Comparison of ENCODE assay signal across 16 cellular contexts in genomic region chr1:68270993-68271392, GRCh38. TPM values are rescaled to one million over a fixed set of nuclear protein-coding genes. Genes with fewer than 3 reads are reported as not detected.
"Had no signal": no experiment of that assay in that cellular context is flagged by ENCODE, and none has a peak within 500 bp of the region (broad histone marks: within the 10 kb centered on the region; RNA-seq: fewer than 3 reads in every experiment).

No MANE protein-coding gene starts in this region.

- H3K27ac ChIP-seq: esophagus squamous epithelium, heart right ventricle, tibial artery, uterus had no signal

- H3K4me1 ChIP-seq: esophagus squamous epithelium, tibial artery, uterus had no signal

- H3K27me3 ChIP-seq: esophagus squamous epithelium, heart right ventricle, tibial artery, uterus had no signal

- ATAC-seq: activated CD8-positive, alpha-beta T cell treated with anti-CD3 and anti-CD28 coated beads for 36 hours; activated naive CD4-positive, alpha-beta T cell treated with anti-CD3 and anti-CD28 coated beads, Interleukin-2, amount 50 U/mL, for 72 hours; naive thymus-derived CD8-positive, alpha-beta T cell; stimulated activated naive B cell treated with anti-CD40 and anti-IgM and Interleukin-4, amounts not matched to agents 10 μg/mL and 1 μg/mL and 100 μg/mL, for 72 hours had no signal

- H3K4me3 ChIP-seq: esophagus squamous epithelium, heart right ventricle, tibial artery, uterus had no signal

- H3K9me3 ChIP-seq: esophagus squamous epithelium, heart right ventricle, tibial artery, uterus had no signal

- H3K36me3 ChIP-seq: esophagus squamous epithelium, heart right ventricle, tibial artery, uterus had no signal

- DNase-seq: activated CD4-positive, alpha-beta T cell treated with anti-CD3 and anti-CD28 coated beads for 4 hours; activated CD8-positive, alpha-beta T cell treated with anti-CD3 and anti-CD28 coated beads for 36 hours; activated effector memory CD4-positive, alpha-beta T cell treated with anti-CD3 and anti-CD28 coated beads, Interleukin-2, amount 50 U/mL, for 16 hours; activated T-cell treated with anti-CD3 and anti-CD28 coated beads, Interleukin-2, amount 50 U/mL, for 48 hours; caudate nucleus; effector CD4-positive, alpha-beta T cell; esophagus squamous epithelium; heart right ventricle; naive thymus-derived CD8-positive, alpha-beta T cell; stimulated activated CD4-positive, alpha-beta T cell treated with anti-CD3 and anti-CD28 coated beads, Interleukin-2, amount 100 ng/mL, for 48 hours; stimulated activated naive B cell treated with anti-CD40 and anti-IgM and Interleukin-4, amounts not matched to agents 10 μg/mL and 1 μg/mL and 100 μg/mL, for 72 hours; T-helper 1 cell; T1000; tibial artery; uterus had no signal

RNA-seq across cellular contexts. Expression of gene WLS, which starts 38.7 kb away (rescaled TPM):
- total RNA-seq: activated CD8-positive, alpha-beta T cell treated with anti-CD3 and anti-CD28 coated beads for 36 hours; activated naive CD4-positive, alpha-beta T cell treated with anti-CD3 and anti-CD28 coated beads, Interleukin-2, amount 50 U/mL, for 72 hours; naive thymus-derived CD8-positive, alpha-beta T cell had no signal
- polyA plus RNA-seq: naive thymus-derived CD8-positive, alpha-beta T cell had no signal
